22 cellular contexts compared by ENCODE assay signal in genomic region chr12:25106818-25107217, GRCh38.
"Had no signal": no experiment of that assay in that cellular context is flagged by ENCODE, and none has a peak within 500 bp of the region (broad histone marks: within the 10 kb centered on the region; RNA-seq: fewer than 3 reads in every experiment).

No MANE protein-coding gene starts in this region.

- H3K36me3 ChIP-seq: Peyer's patch, SJCRH30 had no signal

- H3K27ac ChIP-seq: Peyer's patch, RWPE1, SJCRH30 had no signal

- H3K9me3 ChIP-seq: Peyer's patch, SJCRH30 had no signal

- H3K27ac Mint-ChIP-seq: activated CD4-positive, alpha-beta memory T cell treated with anti-CD3 and anti-CD28 coated beads for 36 hours; activated CD4-positive, alpha-beta T cell treated with anti-CD3 and anti-CD28 coated beads, Interleukin-2, amount 10 ng/mL, durations not matched to agents 7 days and 5 days; activated naive CD4-positive, alpha-beta T cell treated with anti-CD3 and anti-CD28 coated beads for 36 hours; activated naive CD8-positive, alpha-beta T cell; activated T-helper 17 cell treated with anti-CD3 and anti-CD28 coated beads, Interleukin-2, amount 50 U/mL, for 72 hours; T-helper 1 cell treated with Interleukin-12 subunit alpha and Interleukin-12 subunit beta and Interleukin-4 antibody, amounts not matched to agents 30 μg/mL and 1 μg/mL, for 36 hours had no signal

- H3K4me1 ChIP-seq: Peyer's patch, SJCRH30 had no signal

- H3K27me3 ChIP-seq: Peyer's patch, SJCRH30 had no signal

- H3K4me3 ChIP-seq: Peyer's patch, SJCRH30 had no signal

- H3K4me3 Mint-ChIP-seq: activated CD4-positive, alpha-beta memory T cell treated with anti-CD3 and anti-CD28 coated beads for 36 hours; activated CD4-positive, alpha-beta T cell treated with anti-CD3 and anti-CD28 coated beads, Interleukin-2, amount 10 ng/mL, durations not matched to agents 7 days and 5 days; activated naive CD4-positive, alpha-beta T cell treated with anti-CD3 and anti-CD28 coated beads for 36 hours; activated naive CD8-positive, alpha-beta T cell; activated T-helper 17 cell treated with anti-CD3 and anti-CD28 coated beads, Interleukin-2, amount 50 U/mL, for 72 hours; T-helper 1 cell treated with Interleukin-12 subunit alpha and Interleukin-12 subunit beta and Interleukin-4 antibody, amounts not matched to agents 30 μg/mL and 1 μg/mL, for 36 hours had no signal

- H3K4me1 Mint-ChIP-seq: activated CD4-positive, alpha-beta T cell treated with anti-CD3 and anti-CD28 coated beads, Interleukin-2, amount 10 ng/mL, durations not matched to agents 7 days and 5 days; activated T-helper 17 cell treated with anti-CD3 and anti-CD28 coated beads, Interleukin-2, amount 50 U/mL, for 72 hours had no signal

- H3K27me3 Mint-ChIP-seq: activated CD4-positive, alpha-beta memory T cell treated with anti-CD3 and anti-CD28 coated beads for 36 hours; activated CD4-positive, alpha-beta T cell treated with anti-CD3 and anti-CD28 coated beads, Interleukin-2, amount 10 ng/mL, durations not matched to agents 7 days and 5 days; activated naive CD8-positive, alpha-beta T cell; activated T-helper 17 cell treated with anti-CD3 and anti-CD28 coated beads, Interleukin-2, amount 50 U/mL, for 72 hours had no signal

- H3K9me3 Mint-ChIP-seq: activated CD4-positive, alpha-beta memory T cell treated with anti-CD3 and anti-CD28 coated beads for 36 hours; activated naive CD4-positive, alpha-beta T cell treated with anti-CD3 and anti-CD28 coated beads for 36 hours; activated T-helper 17 cell treated with anti-CD3 and anti-CD28 coated beads, Interleukin-2, amount 50 U/mL, for 72 hours; T-helper 1 cell treated with Interleukin-12 subunit alpha and Interleukin-12 subunit beta and Interleukin-4 antibody, amounts not matched to agents 30 μg/mL and 1 μg/mL, for 36 hours had no signal

- DNase-seq: activated CD4-positive, alpha-beta memory T cell treated with anti-CD3 and anti-CD28 coated beads for 36 hours; activated CD4-positive, alpha-beta T cell treated with anti-CD3 and anti-CD28 coated beads, Interleukin-2, amount 10 ng/mL, durations not matched to agents 7 days and 5 days; activated CD8-positive, alpha-beta memory T cell treated with anti-CD3 and anti-CD28 coated beads for 24 hours; activated gamma-delta T cell; activated naive CD4-positive, alpha-beta T cell treated with anti-CD3 and anti-CD28 coated beads for 36 hours; activated T-cell treated with anti-CD3 and anti-CD28 coated beads for 4 hours; activated T-cell treated with anti-CD3 and anti-CD28 coated beads, Interleukin-2, amount 50 U/mL, for 48 hours; anterior cingulate cortex; cerebellar nuclear complex; KG1; NCI-H1048; NCI-H1930; NCI-H2107; NCI-H2171 treated with DMSO at 0.1 percent for 48 hours; NCI-H524; Peyer's patch; Right ventricle myocardium superior; SJCRH30 had no signal

- ATAC-seq: activated T-helper 17 cell treated with anti-CD3 and anti-CD28 coated beads, Interleukin-2, amount 50 U/mL, for 72 hours had no signal
